ENCODE assay signal across 8 cellular contexts in genomic region chr9:113622600-113623400, GRCh38.
DNase-seq lines count a peak whose midpoint lies in the region; ATAC-seq lines count a peak whose summit lies in the region.

No MANE protein-coding gene starts in this region.

- H3K9me3 Mint-ChIP-seq in activated CD4-positive, alpha-beta memory T cell treated with anti-CD3 and anti-CD28 coated beads, Interleukin-2, amount 10 ng/mL, durations not matched to agents 7 days and 5 days = no peaks in the 10 kb centered on the region

- H3K4me1 Mint-ChIP-seq in activated CD4-positive, alpha-beta memory T cell treated with anti-CD3 and anti-CD28 coated beads, Interleukin-2, amount 10 ng/mL, durations not matched to agents 7 days and 5 days = peaks cover 27% of the 10 kb centered on the region

- DNase-seq in ELF-1 (ENCODE audit: low read depth, low spot score) (peak; percentile 86), iPS DF 4.7 (ENCODE audit: extremely low read depth, low spot score) (peak; percentile 64), NCI-H524 (lab: John Stamatoyannopoulos, UW) (no peak), NCI-H2081 treated with DMSO at 0.1 percent for 48 hours (lab: John Stamatoyannopoulos, UW) (no peak)
- DNase-seq in activated CD4-positive, alpha-beta memory T cell treated with anti-CD3 and anti-CD28 coated beads, Interleukin-2, amount 10 ng/mL, durations not matched to agents 7 days and 5 days = peak; percentile 48
- peak; percentile 36 for DNase-seq in stimulated activated CD8-positive, alpha-beta memory T cell treated with anti-CD3 and anti-CD28 coated beads, Interleukin-4, amount 100 ng/mL, for 24 hours (ENCODE audit: low read depth)

- H3K27ac Mint-ChIP-seq in activated CD4-positive, alpha-beta memory T cell treated with anti-CD3 and anti-CD28 coated beads, Interleukin-2, amount 10 ng/mL, durations not matched to agents 7 days and 5 days = peak overlapping the region; percentile 67

- CTCF ChIA-PET in activated CD4-positive, alpha-beta memory T cell treated with anti-CD3 and anti-CD28 coated beads, Interleukin-2, amount 10 ng/mL, durations not matched to agents 7 days and 5 days (lab: Charles Lee) = interaction anchor here (1.0 to 1.9 kb wide), 6 partner anchors 11 to 59 kb away, joined by 3 to 10 read pairs (median 4); no protein-coding TSS in a partner anchor

- ATAC-seq in GM19324 (IDR thresholded peaks at IDR 0.05; ENCODE audit: low FRiP score, unreplicated experiment) (peak; percentile 63), HG03354 (IDR thresholded peaks at IDR 0.05; ENCODE audit: poor library complexity, severe bottlenecking, unreplicated experiment) (peak; percentile 79)

- POLR2A ChIA-PET in activated CD4-positive, alpha-beta memory T cell treated with anti-CD3 and anti-CD28 coated beads, Interleukin-2, amount 10 ng/mL, durations not matched to agents 7 days and 5 days (lab: Charles Lee) = interaction anchor here (0.6 to 1.5 kb wide), 2 partner anchors 24 to 225 kb away, joined by 3 to 4 read pairs; no protein-coding TSS in a partner anchor

- H3K4me3 Mint-ChIP-seq in activated CD4-positive, alpha-beta memory T cell treated with anti-CD3 and anti-CD28 coated beads, Interleukin-2, amount 10 ng/mL, durations not matched to agents 7 days and 5 days = no peak overlapping the region

- no peaks in the 10 kb centered on the region for H3K36me3 Mint-ChIP-seq in activated CD4-positive, alpha-beta memory T cell treated with anti-CD3 and anti-CD28 coated beads, Interleukin-2, amount 10 ng/mL, durations not matched to agents 7 days and 5 days (ENCODE audit: low read depth)

- H3K27me3 Mint-ChIP-seq in activated CD4-positive, alpha-beta memory T cell treated with anti-CD3 and anti-CD28 coated beads, Interleukin-2, amount 10 ng/mL, durations not matched to agents 7 days and 5 days = no peaks in the 10 kb centered on the region

Comparison
In these comparisons a context has a peak if more than half of its experiments do, and no peak if none do; other contexts are left out.
1. DNase-seq: peak in ELF-1 (single experiment), activated CD4-positive, alpha-beta memory T cell treated with anti-CD3 and anti-CD28 coated beads, Interleukin-2, amount 10 ng/mL, durations not matched to agents 7 days and 5 days (single experiment), iPS DF 4.7 (single experiment) and stimulated activated CD8-positive, alpha-beta memory T cell treated with anti-CD3 and anti-CD28 coated beads, Interleukin-4, amount 100 ng/mL, for 24 hours (single experiment); none in NCI-H524 (0 of 2) and NCI-H2081 treated with DMSO at 0.1 percent for 48 hours (single experiment).